Comparison of ENCODE assay signal across 1 cellular context in the genomic region with DNA sequence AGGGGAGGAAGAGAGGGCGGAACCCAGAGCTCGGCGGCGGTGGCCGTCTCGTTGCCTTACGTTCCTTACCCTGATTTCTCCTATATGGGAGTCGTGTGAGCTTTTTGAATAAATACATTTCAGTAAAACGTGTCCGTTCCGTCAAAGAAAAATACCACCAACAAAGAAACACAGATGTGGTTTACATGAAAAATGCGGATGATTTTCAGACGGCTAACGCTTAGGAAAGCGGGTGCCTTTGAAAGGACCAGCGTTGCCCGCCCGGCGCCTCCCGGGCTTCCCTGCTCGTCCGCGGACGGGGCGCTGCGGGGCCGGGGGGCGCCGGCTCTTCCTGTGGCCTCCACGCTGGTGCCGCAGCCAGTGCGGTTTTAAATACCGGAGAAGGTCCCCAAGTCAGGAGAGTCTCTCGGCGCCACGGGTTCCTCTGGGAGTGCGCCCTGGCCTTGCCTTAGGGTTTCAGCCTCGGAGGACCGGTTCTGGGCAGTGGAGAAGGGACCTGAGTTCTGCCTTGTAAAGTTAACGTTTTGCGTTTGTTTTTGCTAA.
TF ChIP-seq lines count a peak whose summit lies in the region.

No MANE protein-coding gene starts in this region.

TF ChIP-seq in GM12878, 131 proteins besides CTCF, POLR2A, EP300 and RAD21 (continued from another document):
- TF ChIP-seq, protein P1, sequence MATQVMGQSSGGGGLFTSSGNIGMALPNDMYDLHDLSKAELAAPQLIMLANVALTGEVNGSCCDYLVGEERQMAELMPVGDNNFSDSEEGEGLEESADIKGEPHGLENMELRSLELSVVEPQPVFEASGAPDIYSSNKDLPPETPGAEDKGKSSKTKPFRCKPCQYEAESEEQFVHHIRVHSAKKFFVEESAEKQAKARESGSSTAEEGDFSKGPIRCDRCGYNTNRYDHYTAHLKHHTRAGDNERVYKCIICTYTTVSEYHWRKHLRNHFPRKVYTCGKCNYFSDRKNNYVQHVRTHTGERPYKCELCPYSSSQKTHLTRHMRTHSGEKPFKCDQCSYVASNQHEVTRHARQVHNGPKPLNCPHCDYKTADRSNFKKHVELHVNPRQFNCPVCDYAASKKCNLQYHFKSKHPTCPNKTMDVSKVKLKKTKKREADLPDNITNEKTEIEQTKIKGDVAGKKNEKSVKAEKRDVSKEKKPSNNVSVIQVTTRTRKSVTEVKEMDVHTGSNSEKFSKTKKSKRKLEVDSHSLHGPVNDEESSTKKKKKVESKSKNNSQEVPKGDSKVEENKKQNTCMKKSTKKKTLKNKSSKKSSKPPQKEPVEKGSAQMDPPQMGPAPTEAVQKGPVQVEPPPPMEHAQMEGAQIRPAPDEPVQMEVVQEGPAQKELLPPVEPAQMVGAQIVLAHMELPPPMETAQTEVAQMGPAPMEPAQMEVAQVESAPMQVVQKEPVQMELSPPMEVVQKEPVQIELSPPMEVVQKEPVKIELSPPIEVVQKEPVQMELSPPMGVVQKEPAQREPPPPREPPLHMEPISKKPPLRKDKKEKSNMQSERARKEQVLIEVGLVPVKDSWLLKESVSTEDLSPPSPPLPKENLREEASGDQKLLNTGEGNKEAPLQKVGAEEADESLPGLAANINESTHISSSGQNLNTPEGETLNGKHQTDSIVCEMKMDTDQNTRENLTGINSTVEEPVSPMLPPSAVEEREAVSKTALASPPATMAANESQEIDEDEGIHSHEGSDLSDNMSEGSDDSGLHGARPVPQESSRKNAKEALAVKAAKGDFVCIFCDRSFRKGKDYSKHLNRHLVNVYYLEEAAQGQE (IDR thresholded peaks at IDR 0.05; ENCODE audit: low read depth, low read length), result no peak
- TF ChIP-seq NBN (IDR thresholded peaks at IDR 0.05), result 0 out of 2 replicates have a peak, but pooled peaks have one; percentile 73
- TF ChIP-seq IKZF1 (conservative IDR thresholded peaks at IDR 0.05), result peak; percentile 34
